ENCODE assay signal across 7 cellular contexts in genomic region chr17:80474231-80474932, GRCh38. TPM values are rescaled to one million over a fixed set of nuclear protein-coding genes. Genes with fewer than 3 reads are reported as not detected.
A peak's percentile ranks its signal among the peaks of the same experiment; 100 is the strongest.
DNase-seq lines count a peak whose midpoint lies in the region; ATAC-seq and TF ChIP-seq lines count a peak whose summit lies in the region.

No MANE protein-coding gene starts in this region.

- 0 to 17% methylated on average over 7 to 16 of the region's 16 CpGs for whole genome bisulfite sequencing in transverse colon (ENCODE audit: low coverage in 1 of 2), 2 donors

- peak; percentile 10 for DNase-seq in DMS79 treated with DMSO at 0.1 percent for 48 hours (lab: John Stamatoyannopoulos, UW)
- DNase-seq in UCSD-AML1 (lab: John Stamatoyannopoulos, UW; ENCODE audit: unreplicated experiment), result peak; percentile 40
- DNase-seq in foreskin fibroblast, result peak in 1 of 2 donors; percentile 71
- no peak for DNase-seq in transverse colon
- no peak for DNase-seq in GM19240 (ENCODE audit: insufficient read length, low spot score)

- no peaks in the 10 kb centered on the region for H3K9me3 ChIP-seq in transverse colon

- no peak for ATAC-seq in GM19397 (IDR thresholded peaks at IDR 0.05; ENCODE audit: unreplicated experiment)

- no peaks in the 10 kb centered on the region for H3K36me3 ChIP-seq in transverse colon

- TF ChIP-seq EP300 in Ishikawa (IDR thresholded peaks at IDR 0.05; ENCODE audit: borderline replicate concordance) (no peak), transverse colon (IDR thresholded peaks at IDR 0.05; ENCODE audit: low read depth) (no peak)

- peaks cover 2 to 43% (median 39%) of the 10 kb centered on the region in 4 donors for H3K4me1 ChIP-seq in transverse colon

- peak overlapping the region; percentile 20 to 81 (median 52) for H3K27ac ChIP-seq in transverse colon

- no peak for TF ChIP-seq POLR2A in transverse colon (IDR thresholded peaks at IDR 0.05)

- intact Hi-C loops in transverse colon (cut with DNase I; ENCODE audit: low total_unique reads), result no loop called here

- no peak for TF ChIP-seq CTCF in foreskin fibroblast (IDR thresholded peaks at IDR 0.05; ENCODE audit: low read depth, low read length)
- peak in 1 of 5 experiments; percentile 15 for TF ChIP-seq CTCF in transverse colon (IDR thresholded peaks at IDR 0.05)

- peaks cover 95% of the 10 kb centered on the region for H3K27me3 ChIP-seq in transverse colon

- H3K4me3 ChIP-seq in foreskin fibroblast (ENCODE audit: low read depth in 1 of 2, low read length in 2 of 2) (peak overlapping the region; percentile 15 to 39), transverse colon (peak overlapping the region in 2 of 4 donors; percentile 33 to 50)

- peak; percentile 33; the same call in 1 of the 2 replicates for TF ChIP-seq RAD21 in Ishikawa (IDR thresholded peaks at IDR 0.05; ENCODE audit: low read depth)

- in situ Hi-C loops in transverse colon (cut with MboI; ENCODE audit: low pct_ligation_motif_present in 1 of 4, low pct_unique_long_range_greater_than_20kb in 1 of 4, low sequenced_read_pairs in 3 of 4), result no loop called here

TF ChIP-seq in Ishikawa, 13 proteins besides CTCF, POLR2A, EP300 and RAD21:
- peak; percentile 88 for TF ChIP-seq USF1 (IDR thresholded peaks at IDR 0.05)
- TF ChIP-seq REST (IDR thresholded peaks at IDR 0.05; ENCODE audit: low read depth), result no peak

RNA-seq across cellular contexts. Expression of gene NPTX1, which starts 2.0 kb away (rescaled TPM):
- total RNA-seq in transverse colon, result 10 to 100 TPM in 1 of 4 donors, 1 to 10 TPM in 2, under 1 TPM in 1; 0.40 to 22.8 (median 7.2) TPM

RNA-seq across cellular contexts. Expression of gene ENDOV, which starts 59.4 kb away (rescaled TPM):
- 10 to 100 TPM; 14.9 to 26.9 (median 19.9) TPM for total RNA-seq in transverse colon

Comparison
In these comparisons a context has a peak if more than half of its experiments do, and no peak if none do; other contexts are left out.
1. DNase-seq: peak in DMS79 treated with DMSO at 0.1 percent for 48 hours (single experiment) and UCSD-AML1 (single experiment); none in transverse colon (single experiment) and GM19240 (single experiment).